Comparison of ENCODE assay signal across 10 cellular contexts in genomic region chr9:34744295-34745221, GRCh38. TPM values are rescaled to one million over a fixed set of nuclear protein-coding genes. Genes with fewer than 3 reads are reported as not detected.
DNase-seq lines count a peak whose midpoint lies in the region; ATAC-seq, FAIRE-seq and TF ChIP-seq lines count a peak whose summit lies in the region.
"Had no signal": no experiment of that assay in that cellular context is flagged by ENCODE, and none has a peak within 500 bp of the region (broad histone marks: within the 10 kb centered on the region; RNA-seq: fewer than 3 reads in every experiment).

No MANE protein-coding gene starts in this region.

- H3K79me2 ChIP-seq in HepG2 (ENCODE audit: insufficient read depth, low read length) = no peaks in the 10 kb centered on the region

- no peak overlapping the region for H3K4me3 Mint-ChIP-seq in activated T-helper 17 cell treated with anti-CD3 and anti-CD28 coated beads, Interleukin-2, amount 50 U/mL, for 72 hours
- no peak overlapping the region for H3K4me3 Mint-ChIP-seq in Caco-2 (ENCODE audit: unreplicated experiment)

- peaks cover 27% of the 10 kb centered on the region for H3K27me3 Mint-ChIP-seq in activated T-helper 17 cell treated with anti-CD3 and anti-CD28 coated beads, Interleukin-2, amount 50 U/mL, for 72 hours
- no peaks in the 10 kb centered on the region for H3K27me3 Mint-ChIP-seq in Caco-2 (ENCODE audit: insufficient read depth, unreplicated experiment)

- no peaks in the 10 kb centered on the region for H4K20me1 ChIP-seq in HepG2 (ENCODE audit: insufficient read depth, low read length)

- no peaks in the 10 kb centered on the region for H3K36me3 Mint-ChIP-seq in activated T-helper 17 cell treated with anti-CD3 and anti-CD28 coated beads, Interleukin-2, amount 50 U/mL, for 72 hours (ENCODE audit: low read depth)
- H3K36me3 Mint-ChIP-seq in Caco-2 (ENCODE audit: insufficient read depth, unreplicated experiment) = no peaks in the 10 kb centered on the region

- H3K27ac ChIP-seq in liver (ENCODE audit: low read depth in 1 of 2, low read length in 2 of 2) = no peak overlapping the region
- no peak overlapping the region for H3K27ac ChIP-seq in HepG2 (ENCODE audit: extremely low read length, insufficient read depth, low read length)

- POLR2A ChIA-PET in HepG2 (lab: Yijun Ruan, JAX) = no interaction called here
- POLR2A ChIA-PET in Caco-2 (lab: Charles Lee) = no interaction called here

- H3K4me1 ChIP-seq in liver (ENCODE audit: control insufficient read depth in 4 of 4, insufficient read depth in 4 of 4, low read length in 3 of 4) = no peaks in the 10 kb centered on the region
- no peaks in the 10 kb centered on the region; the same call in 1 of the 2 replicates for H3K4me1 ChIP-seq in HepG2 (ENCODE audit: insufficient read depth, low read length)
- no peaks in the 10 kb centered on the region for H3K4me1 ChIP-seq in Caco-2

- ATAC-seq in HepG2 = no peak
- ATAC-seq in activated T-helper 17 cell treated with anti-CD3 and anti-CD28 coated beads, Interleukin-2, amount 50 U/mL, for 72 hours (replicated peaks) = peak; percentile 44
- no peak for ATAC-seq in GM21360 (IDR thresholded peaks at IDR 0.05; ENCODE audit: unreplicated experiment)
- ATAC-seq in GM21447 (IDR thresholded peaks at IDR 0.05; ENCODE audit: unreplicated experiment) = no peak

- CTCF ChIA-PET in HepG2 (lab: Yijun Ruan, JAX; ENCODE audit: low intra/inter-chr PET ratio, low total read pairs) = no interaction called here
- CTCF ChIA-PET in Caco-2 (lab: Charles Lee) = interaction anchor here (1.0 kb wide), 1 partner anchor 43 kb away, joined by 3 read pairs; no protein-coding TSS in a partner anchor

- TF ChIP-seq POLR2A in HepG2 (IDR thresholded peaks at IDR 0.05; ENCODE audit: insufficient read depth in 1 of 2, low read depth in 2 of 2, low read length in 2 of 2) = no peak

- TF ChIP-seq RAD21 in liver (IDR thresholded peaks at IDR 0.05) (no peak), HepG2 (CRISPR knock-in tag; IDR thresholded peaks at IDR 0.05) (no peak)

- H3K27ac Mint-ChIP-seq in activated T-helper 17 cell treated with anti-CD3 and anti-CD28 coated beads, Interleukin-2, amount 50 U/mL, for 72 hours = no peak overlapping the region
- no peak overlapping the region for H3K27ac Mint-ChIP-seq in Caco-2 (ENCODE audit: unreplicated experiment)

- H3K27me3 ChIP-seq in liver (ENCODE audit: control insufficient read depth in 4 of 4, insufficient read depth in 4 of 4, low read length in 3 of 4) (no peaks in the 10 kb centered on the region), HepG2 (ENCODE audit: control insufficient read depth in 1 of 2, insufficient read depth in 2 of 2, low read length in 2 of 2) (no peaks in the 10 kb centered on the region), Caco-2 (replicated peaks; ENCODE audit: control insufficient read depth, insufficient read depth, low read length) (no peaks in the 10 kb centered on the region)

- H3K36me3 ChIP-seq in liver (ENCODE audit: control insufficient read depth in 4 of 4, insufficient read depth in 3 of 4, low read depth in 1 of 4, low read length in 3 of 4) (no peaks in the 10 kb centered on the region), HepG2 (replicated peaks in 1 of 2; ENCODE audit: control insufficient read depth in 1 of 2, insufficient read depth in 2 of 2, low read length in 2 of 2) (no peaks in the 10 kb centered on the region), Caco-2 (ENCODE audit: control insufficient read depth, insufficient read depth, low read length) (no peaks in the 10 kb centered on the region)

- H3K9ac ChIP-seq in liver (ENCODE audit: low read depth in 1 of 2, low read length in 2 of 2) (no peak overlapping the region), HepG2 (ENCODE audit: insufficient read depth, low read depth, low read length) (no peak overlapping the region)

- no peak overlapping the region for H2AFZ ChIP-seq in HepG2 (ENCODE audit: low read length)

- BruUV-seq in HepG2 (replicated peaks; lab: Mats Ljungman, UMichigan) (no TSS peak), Caco-2 (replicated peaks; lab: Mats Ljungman, UMichigan) (no TSS peak)

- no peak for DNase-seq in HepG2 (ENCODE audit: low spot score)
- DNase-seq in islet precursor cell = no peak
- DNase-seq in Caco-2 = no peak
- DNase-seq: midbrain had no signal

- FAIRE-seq in HepG2 (lab: Jason Lieb, UNC) (no peak), islet of Langerhans (lab: Jason Lieb, UNC) (peak; percentile 51)

- H3K9me3 Mint-ChIP-seq in activated T-helper 17 cell treated with anti-CD3 and anti-CD28 coated beads, Interleukin-2, amount 50 U/mL, for 72 hours = peaks cover 4% of the 10 kb centered on the region
- H3K9me3 Mint-ChIP-seq in Caco-2 (ENCODE audit: unreplicated experiment) = no peaks in the 10 kb centered on the region

- no peak for TF ChIP-seq EP300 in HepG2 (IDR thresholded peaks at IDR 0.05; ENCODE audit: low read depth in 2 of 2, low read length in 2 of 2)
- TF ChIP-seq EP300 in HepG2 (CRISPR knock-in tag; IDR thresholded peaks at IDR 0.05; ENCODE audit: borderline replicate concordance) = no peak

- no peak overlapping the region for H3K4me2 ChIP-seq in HepG2 (ENCODE audit: low read depth, low read length)

- in situ Hi-C loops in HepG2 (cut with HindIII; ENCODE audit: extremely low pct_ligation_motif_present, low pct_unique_long_range_greater_than_20kb) = no loop called here

- no peaks in the 10 kb centered on the region for H3K4me1 Mint-ChIP-seq in activated T-helper 17 cell treated with anti-CD3 and anti-CD28 coated beads, Interleukin-2, amount 50 U/mL, for 72 hours
- no peaks in the 10 kb centered on the region for H3K4me1 Mint-ChIP-seq in Caco-2 (ENCODE audit: low read depth, unreplicated experiment)

- intact Hi-C loops in HepG2 (cut with micrococcal nuclease; ENCODE audit: unreplicated experiment) = no loop called here
- intact Hi-C loops in Caco-2 (cut with micrococcal nuclease; ENCODE audit: unreplicated experiment) = no loop called here

- H3K4me3 ChIP-seq in liver (ENCODE audit: low read depth in 1 of 3, low read length in 3 of 3) (no peak overlapping the region), HepG2 (replicated peaks in 1 of 3; ENCODE audit: insufficient read depth in 1 of 3, low read depth in 2 of 3, low read length in 3 of 3) (no peak overlapping the region), Caco-2 (ENCODE audit: low read depth, low read length) (no peak overlapping the region)

- H3K9me3 ChIP-seq in liver (ENCODE audit: control insufficient read depth in 4 of 4, low read length in 3 of 4) (peaks cover 0 to 4% (median 0%) of the 10 kb centered on the region in 4 donors), HepG2 (ENCODE audit: low read length) (no peaks in the 10 kb centered on the region), Caco-2 (no peaks in the 10 kb centered on the region)

- TF ChIP-seq CTCF in liver (IDR thresholded peaks at IDR 0.05; ENCODE audit: low read depth, low read length, missing input control) (no peak), HepG2 (CRISPR knock-in tag; IDR thresholded peaks at IDR 0.05) (no peak), Caco-2 (IDR thresholded peaks at IDR 0.05; ENCODE audit: insufficient read depth in 1 of 2, low read depth in 1 of 2, low read length in 1 of 2, severe bottlenecking in 1 of 2, unreplicated experiment in 1 of 2) (no peak)

- whole genome bisulfite sequencing in liver = 82% methylated on average over 2 of the region's 2 CpGs
- WGBS in HepG2 (ENCODE audit: low lambda C conversion rate) = 76% methylated on average over 2 of the region's 2 CpGs

RNA-seq across cellular contexts. Expression of gene CCL21, which starts 34.6 kb away (rescaled TPM):
- total RNA-seq in liver = 1 to 10 TPM; 2.2 to 4.5 TPM
- 10 to 100 TPM; 16.7 to 31.0 TPM for polyA plus RNA-seq in liver
- not detected in 2 replicates for total RNA-seq in HepG2 (2016; rRNA removed; fragmentation: Illumina TruSeq; extraction: Trizol)
- total RNA-seq in HepG2 (2016; cell fraction: cytosol; rRNA removed; fragmentation: Illumina TruSeq; extraction: Trizol; ENCODE audit: low read depth) = not detected in 2 replicates
- not detected in 2 replicates for total RNA-seq in HepG2 (2016; cell fraction: insoluble cytoplasmic fraction; rRNA removed; fragmentation: Illumina TruSeq; extraction: Trizol)
- not detected in 2 replicates for total RNA-seq in HepG2 (2016; cell fraction: membrane; rRNA removed; fragmentation: Illumina TruSeq; extraction: Trizol)
- total RNA-seq in HepG2 (2016; cell fraction: nucleus; rRNA removed; fragmentation: Illumina TruSeq; extraction: Trizol) = not detected in 2 replicates
- polyA plus RNA-seq in HepG2 (2011; rRNA removed) = not detected in 2 replicates
- polyA plus RNA-seq in HepG2 (2011; cell fraction: cytosol; rRNA removed) = not detected in 2 replicates
- polyA plus RNA-seq in HepG2 (2011; cell fraction: nucleus; rRNA removed) = not detected in 2 replicates
- not detected in 2 replicates for polyA plus RNA-seq in HepG2 (2012)
- polyA plus RNA-seq in HepG2 (2016; cell fraction: cytosol; fragmentation: Illumina TruSeq; extraction: Trizol; ENCODE audit: low read depth) = not detected in 2 replicates
- not detected in 2 replicates for polyA plus RNA-seq in HepG2 (2016; cell fraction: insoluble cytoplasmic fraction; fragmentation: Illumina TruSeq; extraction: Trizol; ENCODE audit: low read depth)
- polyA plus RNA-seq in HepG2 (2016; cell fraction: membrane; fragmentation: Illumina TruSeq; extraction: Trizol; ENCODE audit: low read depth) = not detected in 2 replicates
- not detected in 2 replicates for polyA plus RNA-seq in HepG2 (2016; cell fraction: nucleus; fragmentation: Illumina TruSeq; extraction: Trizol; ENCODE audit: insufficient read depth, low read depth)
- not detected in 2 replicates for polyA minus RNA-seq in HepG2 (2011; rRNA and poly(A)+ RNA removed; ENCODE audit: low replicate concordance)
- polyA minus RNA-seq in HepG2 (2011; cell fraction: cytosol; rRNA and poly(A)+ RNA removed) = not detected in 2 replicates
- not detected in 2 replicates for polyA minus RNA-seq in HepG2 (2011; cell fraction: nucleus; rRNA and poly(A)+ RNA removed)
- total RNA-seq in activated T-helper 17 cell treated with anti-CD3 and anti-CD28 coated beads, Interleukin-2, amount 50 U/mL, for 72 hours = not detected
- total RNA-seq in Caco-2 (2022) = not detected in 2 replicates
- total RNA-seq: T-helper 1 cell treated with Interleukin-12 subunit alpha and Interleukin-12 subunit beta and Interleukin-4 antibody, amounts not matched to agents 30 ng/mL and 1 ng/mL, for 36 hours had no signal

RNA-seq across cellular contexts. Expression of gene CCL19, which starts 53.5 kb away (rescaled TPM):
- total RNA-seq in liver (under 1 TPM in 1 of 2 donors, not detected in 1; 0.33 TPM), HepG2 (2016; rRNA removed; fragmentation: Illumina TruSeq; extraction: Trizol) (not detected in 2 replicates), Caco-2 (2022) (not detected in 2 replicates)
- polyA plus RNA-seq in liver (1 to 10 TPM in 1 of 2 donors, under 1 TPM in 1; 0.65 to 2.9 TPM), HepG2 (2011; rRNA removed) (not detected in 2 replicates)
- not detected in 2 replicates for total RNA-seq in HepG2 (2016; cell fraction: cytosol; rRNA removed; fragmentation: Illumina TruSeq; extraction: Trizol; ENCODE audit: low read depth)
- not detected in 2 replicates for total RNA-seq in HepG2 (2016; cell fraction: insoluble cytoplasmic fraction; rRNA removed; fragmentation: Illumina TruSeq; extraction: Trizol)
- not detected in 2 replicates for total RNA-seq in HepG2 (2016; cell fraction: membrane; rRNA removed; fragmentation: Illumina TruSeq; extraction: Trizol)
- not detected in 2 replicates for total RNA-seq in HepG2 (2016; cell fraction: nucleus; rRNA removed; fragmentation: Illumina TruSeq; extraction: Trizol)
- not detected in 2 replicates for polyA plus RNA-seq in HepG2 (2011; cell fraction: cytosol; rRNA removed)
- polyA plus RNA-seq in HepG2 (2011; cell fraction: nucleus; rRNA removed) = not detected in 2 replicates
- polyA plus RNA-seq in HepG2 (2012) = not detected in 2 replicates
- not detected in 2 replicates for polyA plus RNA-seq in HepG2 (2016; cell fraction: cytosol; fragmentation: Illumina TruSeq; extraction: Trizol; ENCODE audit: low read depth)
- not detected in 2 replicates for polyA plus RNA-seq in HepG2 (2016; cell fraction: insoluble cytoplasmic fraction; fragmentation: Illumina TruSeq; extraction: Trizol; ENCODE audit: low read depth)
- polyA plus RNA-seq in HepG2 (2016; cell fraction: membrane; fragmentation: Illumina TruSeq; extraction: Trizol; ENCODE audit: low read depth) = not detected in 2 replicates
- not detected in 2 replicates for polyA plus RNA-seq in HepG2 (2016; cell fraction: nucleus; fragmentation: Illumina TruSeq; extraction: Trizol; ENCODE audit: insufficient read depth, low read depth)
- polyA minus RNA-seq in HepG2 (2011; rRNA and poly(A)+ RNA removed; ENCODE audit: low replicate concordance) = not detected in 2 replicates
- not detected in 2 replicates for polyA minus RNA-seq in HepG2 (2011; cell fraction: cytosol; rRNA and poly(A)+ RNA removed)
- not detected in 2 replicates for polyA minus RNA-seq in HepG2 (2011; cell fraction: nucleus; rRNA and poly(A)+ RNA removed)
- not detected for total RNA-seq in activated T-helper 17 cell treated with anti-CD3 and anti-CD28 coated beads, Interleukin-2, amount 50 U/mL, for 72 hours
- total RNA-seq: T-helper 1 cell treated with Interleukin-12 subunit alpha and Interleukin-12 subunit beta and Interleukin-4 antibody, amounts not matched to agents 30 ng/mL and 1 ng/mL, for 36 hours had no signal
